ENCODE assay signal across 1 cellular context in genomic region chr7:20358762-20359282, GRCh38.
TF ChIP-seq lines count a peak whose summit lies in the region.

No MANE protein-coding gene starts in this region.

TF ChIP-seq in SK-N-SH treated with all-trans-retinoic acid at 6 μM for 48 hours, 23 proteins besides CTCF, POLR2A, EP300 and RAD21 (continued from another document):
- no peak for TF ChIP-seq ARNTL (CRISPR knock-in tag; IDR thresholded peaks at IDR 0.05; ENCODE audit: borderline replicate concordance, low read depth)
TF ChIP-seq in SK-N-SH treated with all-trans-retinoic acid at 6 μM for 48 hours: peak in this region for 4.
